In genomic region chr5:73987915-73988314, GRCh38 we compare ENCODE assay signal across 20 cellular contexts.
"Had no signal": no experiment of that assay in that cellular context is flagged by ENCODE, and none has a peak within 500 bp of the region (broad histone marks: within the 10 kb centered on the region; RNA-seq: fewer than 3 reads in every experiment).

No MANE protein-coding gene starts in this region.

- FAIRE-seq: frontal cortex, urothelium cell line had no signal

- H3K4me2 ChIP-seq: neural progenitor cell had no signal

- H3K36me3 Mint-ChIP-seq: memory B cell; natural killer cell treated with Interleukin-12 subunit alpha and Interleukin-12 subunit beta and Interleukin-15 and Interleukin-18, amount 100 ng/mL, for 72 hours; neural progenitor cell; type B pancreatic cell had no signal

- H3K4me1 Mint-ChIP-seq: memory B cell, neural progenitor cell had no signal

- H3K27ac ChIP-seq: heart left ventricle, neural progenitor cell, ovary, right atrium auricular region, sigmoid colon, skin epidermis had no signal

- H3K27me3 Mint-ChIP-seq: type B pancreatic cell had no signal

- H3K4me3 ChIP-seq: heart left ventricle, neural progenitor cell, ovary, right atrium auricular region, sigmoid colon, skin epidermis had no signal

- H3K4me1 ChIP-seq: heart left ventricle, right atrium auricular region, sigmoid colon had no signal

- ATAC-seq: effector memory CD8-positive, alpha-beta T cell; heart left ventricle; natural killer cell treated with Interleukin-12 subunit alpha and Interleukin-12 subunit beta and Interleukin-15 and Interleukin-18, amount 100 ng/mL, for 72 hours had no signal

- H3K9me3 Mint-ChIP-seq: effector memory CD8-positive, alpha-beta T cell; memory B cell; natural killer cell treated with Interleukin-12 subunit alpha and Interleukin-12 subunit beta and Interleukin-15 and Interleukin-18, amount 100 ng/mL, for 72 hours; type B pancreatic cell had no signal

- H3K4me3 Mint-ChIP-seq: dendritic cell treated with granulocyte-macrophage colony-stimulating factor and Interleukin-4, amounts not matched to agents 40 ng/mL and 50 ng/mL, for 4 days; effector memory CD8-positive, alpha-beta T cell; memory B cell; natural killer cell treated with Interleukin-12 subunit alpha and Interleukin-12 subunit beta and Interleukin-15 and Interleukin-18, amount 100 ng/mL, for 72 hours; neural progenitor cell; type B pancreatic cell had no signal

- H3K9ac ChIP-seq: neural progenitor cell had no signal

- DNase-seq: effector memory CD8-positive, alpha-beta T cell; erythroblast; heart left ventricle; hippocampal formation; kidney glomerular epithelial cell; midbrain; nucleus accumbens; ovary; sigmoid colon; stimulated activated CD4-positive, alpha-beta T cell treated with anti-CD3 and anti-CD28 coated beads, Interleukin-12 subunit alpha, Interleukin-12 subunit beta, amount 100 ng/mL, for 4 hours; stimulated activated naive CD4-positive, alpha-beta T cell had no signal

- H2AFZ ChIP-seq: neural progenitor cell had no signal

- H3K36me3 ChIP-seq: heart left ventricle, neural progenitor cell, ovary, right atrium auricular region, sigmoid colon had no signal

- H3K27me3 ChIP-seq: heart left ventricle, neural progenitor cell, ovary, right atrium auricular region, sigmoid colon had no signal

- H3K27ac Mint-ChIP-seq: dendritic cell treated with granulocyte-macrophage colony-stimulating factor and Interleukin-4, amounts not matched to agents 40 ng/mL and 50 ng/mL, for 4 days; effector memory CD8-positive, alpha-beta T cell; memory B cell; natural killer cell treated with Interleukin-12 subunit alpha and Interleukin-12 subunit beta and Interleukin-15 and Interleukin-18, amount 100 ng/mL, for 72 hours; neural progenitor cell; type B pancreatic cell had no signal

- H3K9me3 ChIP-seq: heart left ventricle, ovary, right atrium auricular region, sigmoid colon had no signal
